ENCODE assay signal across 20 cellular contexts in genomic region chr7:129786179-129786514, GRCh38.
DNase-seq lines count a peak whose midpoint lies in the region; ATAC-seq, FAIRE-seq and TF ChIP-seq lines count a peak whose summit lies in the region.
"Had no signal": no experiment of that assay in that cellular context is flagged by ENCODE, and none has a peak within 500 bp of the region (broad histone marks: within the 10 kb centered on the region; RNA-seq: fewer than 3 reads in every experiment).

No MANE protein-coding gene starts in this region.

- FAIRE-seq in H1 (lab: Jason Lieb, UNC), result no peak

- no peak overlapping the region for H2BK120ac ChIP-seq in H1 (replicated peaks; ENCODE audit: low read depth, low read length)

- no peaks in the 10 kb centered on the region for H3K9me3 ChIP-seq in OCI-LY3 (ENCODE audit: insufficient read depth, low read length)
- H3K9me3 ChIP-seq in H1 (ENCODE audit: insufficient read depth in 2 of 2, low read depth in 1 of 2, low read length in 1 of 2), result no peaks in the 10 kb centered on the region
- no peaks in the 10 kb centered on the region for H3K9me3 ChIP-seq in smooth muscle cell (replicated peaks; ENCODE audit: low read depth)
- no peaks in the 10 kb centered on the region for H3K9me3 ChIP-seq in adrenal gland (replicated peaks in 1 of 3)
- H3K9me3 ChIP-seq: HAP-1, testis had no signal

- H3K23ac ChIP-seq in H1 (ENCODE audit: insufficient read length), result no peak overlapping the region

- peaks cover 77% of the 10 kb centered on the region for H3K27me3 Mint-ChIP-seq in activated T-cell treated with anti-CD3 and anti-CD28 coated beads, Interleukin-2, amount 50 U/mL, for 72 hours (ENCODE audit: low read depth)

- H3K4me1 ChIP-seq in OCI-LY3 (ENCODE audit: low read length), result no peaks in the 10 kb centered on the region
- H3K4me1 ChIP-seq in H1 (replicated peaks in 1 of 4; ENCODE audit: control insufficient read depth in 3 of 4, insufficient read depth in 4 of 4, low read length in 3 of 4), result peaks cover 6 to 40% (median 24%) of the 10 kb centered on the region in 4 experiments
- peaks cover 16% of the 10 kb centered on the region for H3K4me1 ChIP-seq in smooth muscle cell (ENCODE audit: low read depth)
- H3K4me1 ChIP-seq in adrenal gland (replicated peaks in 1 of 2), result peaks cover 0 to 40% of the 10 kb centered on the region in 2 donors

- H3K4me3 ChIP-seq in OCI-LY3 (ENCODE audit: low read length) (peak overlapping the region; percentile 69; the same call in 1 of the 2 replicates), H1 (ENCODE audit: extremely low read depth in 1 of 4, insufficient read depth in 2 of 4, low read depth in 3 of 4, low read length in 4 of 4) (peak overlapping the region in 1 of 4 experiments; percentile 48; a peak in 3 of 8 replicates), smooth muscle cell (no peak overlapping the region), adrenal gland (no peak overlapping the region)
- H3K4me3 ChIP-seq: HAP-1, testis had no signal

- H3K56ac ChIP-seq in H1 (replicated peaks; ENCODE audit: insufficient read length, low read depth, low read length), result no peak overlapping the region

- no peak overlapping the region for H3K27ac Mint-ChIP-seq in activated T-cell treated with anti-CD3 and anti-CD28 coated beads, Interleukin-2, amount 50 U/mL, for 72 hours

- H3K4me1 Mint-ChIP-seq in activated T-cell treated with anti-CD3 and anti-CD28 coated beads, Interleukin-2, amount 50 U/mL, for 72 hours (ENCODE audit: low read depth), result peaks cover 43% of the 10 kb centered on the region

- H3K36me3 ChIP-seq in OCI-LY3 (replicated peaks; ENCODE audit: low read depth, low read length) (no peaks in the 10 kb centered on the region), H1 (ENCODE audit: control insufficient read depth in 2 of 4, insufficient read depth in 4 of 4, low read length in 3 of 4) (peaks cover 0 to 3% (median 0%) of the 10 kb centered on the region in 4 experiments; a peak in 1 of 8 replicates), smooth muscle cell (ENCODE audit: low read depth) (no peaks in the 10 kb centered on the region), adrenal gland (replicated peaks in 1 of 2) (no peaks in the 10 kb centered on the region)
- H3K36me3 ChIP-seq: cardiac muscle cell, HAP-1 had no signal

- no peak overlapping the region for H2BK12ac ChIP-seq in H1 (ENCODE audit: low read depth, low read length)

- no peak overlapping the region for H3K9ac ChIP-seq in OCI-LY3 (ENCODE audit: low read length)
- H3K9ac ChIP-seq in H1 (replicated peaks in 1 of 4; ENCODE audit: extremely low read depth in 1 of 4, low read depth in 3 of 4, low read length in 3 of 4), result no peak overlapping the region
- H3K9ac ChIP-seq in smooth muscle cell (ENCODE audit: low read depth), result no peak overlapping the region
- H3K9ac ChIP-seq: KMS-11 had no signal

- peak overlapping the region; percentile 62 to 80 for H3K4me3 Mint-ChIP-seq in activated T-cell treated with anti-CD3 and anti-CD28 coated beads, Interleukin-2, amount 50 U/mL, for 72 hours

- H3K27ac ChIP-seq in OCI-LY3 (ENCODE audit: low read length) (no peak overlapping the region), H1 (ENCODE audit: low read depth, low read length) (no peak overlapping the region), smooth muscle cell (ENCODE audit: low read depth) (no peak overlapping the region), adrenal gland (no peak overlapping the region)
- H3K27ac ChIP-seq: cardiac muscle cell, KMS-11, testis had no signal

- CTCF ChIA-PET in H1 (lab: Charles Lee; ENCODE audit: partially characterized antibody), result interaction anchor here (0.7 to 1.7 kb wide), 5 partner anchors 10 to 50 kb away, joined by 3 to 8 read pairs (median 4); no protein-coding TSS in a partner anchor

- no peak for ATAC-seq in activated T-cell treated with anti-CD3 and anti-CD28 coated beads, Interleukin-2, amount 50 U/mL, for 72 hours (replicated peaks in 1 of 2)
- no peak for ATAC-seq in GM18861 (IDR thresholded peaks at IDR 0.05; ENCODE audit: unreplicated experiment)

- H3K18ac ChIP-seq in H1 (ENCODE audit: extremely low read depth, low read length), result no peak overlapping the region

- H2BK5ac ChIP-seq in H1 (ENCODE audit: low read depth, low read length), result no peak overlapping the region

- H2BK15ac ChIP-seq in H1 (ENCODE audit: low read length), result no peak overlapping the region

- H2AFZ ChIP-seq in OCI-LY3 (ENCODE audit: low read depth, low read length), result no peak overlapping the region
- no peak overlapping the region for H2AFZ ChIP-seq in H1 (ENCODE audit: low read length)
- no peak overlapping the region for H2AFZ ChIP-seq in smooth muscle cell (ENCODE audit: low read depth)

- POLR2A ChIA-PET in H1 (lab: Charles Lee; ENCODE audit: partially characterized antibody), result interaction anchor here (1.3 to 4.7 kb wide), 7 partner anchors 8 to 175 kb away, joined by 3 to 20 read pairs (median 4); partner anchors contain the start of gene NRF1

- H3K14ac ChIP-seq in H1 (ENCODE audit: insufficient read length), result no peak overlapping the region

- TF ChIP-seq RAD21 in H1 (IDR thresholded peaks at IDR 0.05 in 1 of 2, conservative IDR thresholded peaks at IDR 0.05 in 1 of 2; ENCODE audit: low read depth in 2 of 2, low read length in 2 of 2), result no peak

- H3K79me2 ChIP-seq in OCI-LY3 (ENCODE audit: low read length) (no peaks in the 10 kb centered on the region), H1 (ENCODE audit: control insufficient read depth in 1 of 2, insufficient read depth in 2 of 2, low read length in 2 of 2) (no peaks in the 10 kb centered on the region), smooth muscle cell (ENCODE audit: low read depth) (no peaks in the 10 kb centered on the region)

- H3K23me2 ChIP-seq in H1 (ENCODE audit: low read depth, low read length), result peaks cover 11% of the 10 kb centered on the region; the same call in 1 of the 2 replicates

- H2AK5ac ChIP-seq in H1 (ENCODE audit: low read depth, low read length), result no peak overlapping the region

- 10% methylated on average over 5 of the region's 8 CpGs; no CpG with 5 or more reads in 1 of the 2 experiments for WGBS in H1 (ENCODE audit: extremely low coverage in 1 of 2, insufficient coverage in 1 of 2, insufficient read length in 1 of 2, insufficient replicate concordance in 2 of 2, low coverage in 1 of 2, low lambda C conversion rate in 2 of 2, missing lambda C conversion rate in 1 of 2), 2 experiments
- 15% methylated on average over 8 of the region's 8 CpGs for WGBS in smooth muscle cell (ENCODE audit: low lambda C conversion rate)
- 45 to 56% (median 51%) methylated on average over 3 to 8 of the region's 8 CpGs for WGBS in adrenal gland, 4 donors

- no peak for TF ChIP-seq EP300 in H1 (IDR thresholded peaks at IDR 0.05; ENCODE audit: borderline replicate concordance in 1 of 2, low read depth in 2 of 2, low read length in 2 of 2)

- DNase-seq in activated T-cell treated with anti-CD3 and anti-CD28 coated beads, Interleukin-2, amount 50 U/mL, for 72 hours, result no peak
- no peak for DNase-seq in activated T-cell treated with anti-CD3 and anti-CD28 coated beads, Interleukin-2, amount 50 U/mL, for 1 hour
- DNase-seq in H1 (ENCODE audit: low read depth in 1 of 2, low spot score in 2 of 2) (no peak), smooth muscle cell (lab: John Stamatoyannopoulos, UW; ENCODE audit: unreplicated experiment) (no peak), adrenal gland (no peak), CD1c-positive myeloid dendritic cell (ENCODE audit: extremely low spot score) (no peak)
- DNase-seq: 8988T; activated CD8-positive, alpha-beta memory T cell treated with anti-CD3 and anti-CD28 coated beads, Interleukin-2, amount 50 U/mL, for 48 hours; activated effector memory CD4-positive, alpha-beta T cell treated with anti-CD3 and anti-CD28 coated beads, Interleukin-2, amount 50 U/mL, for 16 hours; head of caudate nucleus; midbrain; NCI-H1694 treated with DMSO at 0.1 percent for 48 hours; NCI-H526 treated with DMSO at 0.1 percent for 48 hours; T-helper 9 cell; testis had no signal

- TF ChIP-seq POLR2A in H1 (IDR thresholded peaks at IDR 0.05; ENCODE audit: control extremely low read depth in 1 of 2, low read depth in 2 of 2, low read length in 2 of 2) (no peak), adrenal gland (IDR thresholded peaks at IDR 0.05) (no peak)

- H4K20me1 ChIP-seq in OCI-LY3 (ENCODE audit: insufficient read depth, low read length), result no peaks in the 10 kb centered on the region
- peaks cover 14 to 24% of the 10 kb centered on the region in 2 experiments for H4K20me1 ChIP-seq in H1 (replicated peaks in 1 of 2; ENCODE audit: control insufficient read depth in 1 of 2, insufficient read depth in 2 of 2, low read length in 2 of 2)
- no peaks in the 10 kb centered on the region for H4K20me1 ChIP-seq in smooth muscle cell (ENCODE audit: low read depth)

- peaks cover 0 to 3% of the 10 kb centered on the region in 2 donors for H3K36me3 Mint-ChIP-seq in activated T-cell treated with anti-CD3 and anti-CD28 coated beads, Interleukin-2, amount 50 U/mL, for 72 hours (ENCODE audit: insufficient read depth in 2 of 2)

- H4K8ac ChIP-seq in H1 (ENCODE audit: extremely low read depth, insufficient read depth, low read length), result no peak overlapping the region

- no peaks in the 10 kb centered on the region for H3F3A ChIP-seq in smooth muscle cell (ENCODE audit: low read depth)

- no peaks in the 10 kb centered on the region for H3K9me3 Mint-ChIP-seq in activated T-cell treated with anti-CD3 and anti-CD28 coated beads, Interleukin-2, amount 50 U/mL, for 72 hours

- no peak overlapping the region for H2BK20ac ChIP-seq in H1 (ENCODE audit: low read length)

- no peak overlapping the region for H3K4ac ChIP-seq in H1 (replicated peaks; ENCODE audit: insufficient read length, low read depth, low read length)

- TF ChIP-seq CTCF in OCI-LY3 (IDR thresholded peaks at IDR 0.05; ENCODE audit: low read depth, low read length) (no peak), H1 (IDR thresholded peaks at IDR 0.05; ENCODE audit: control extremely low read depth in 1 of 3, insufficient read depth in 1 of 3, low read depth in 1 of 3, low read length in 3 of 3) (no peak), smooth muscle cell (IDR thresholded peaks at IDR 0.05; ENCODE audit: borderline replicate concordance, insufficient read depth, poor library complexity, severe bottlenecking) (no peak), adrenal gland (IDR thresholded peaks at IDR 0.05) (no peak)

- no peak overlapping the region for H4K5ac ChIP-seq in H1 (ENCODE audit: insufficient read length, low read depth, low read length)

- no peak overlapping the region for H4K91ac ChIP-seq in H1 (replicated peaks; ENCODE audit: insufficient read length, low read length)

- no peaks in the 10 kb centered on the region for H3K79me1 ChIP-seq in H1 (ENCODE audit: low read depth, low read length)

- H3K4me2 ChIP-seq in OCI-LY3 (ENCODE audit: low read length) (peak overlapping the region; percentile 65; the same call in 1 of the 2 replicates), H1 (ENCODE audit: insufficient read depth in 1 of 2, low read depth in 2 of 2, low read length in 2 of 2) (peak overlapping the region; percentile 66 to 69; a peak in 3 of 4 replicates), smooth muscle cell (peak overlapping the region; percentile 65)
- H3K4me2 ChIP-seq: KMS-11 had no signal

- intact Hi-C loops in adrenal gland (cut with DNase I), result no loop called here

- H3K27me3 ChIP-seq in OCI-LY3 (ENCODE audit: low read depth, low read length), result no peaks in the 10 kb centered on the region
- H3K27me3 ChIP-seq in H1 (replicated peaks in 1 of 4; ENCODE audit: control insufficient read depth in 3 of 4, extremely low read depth in 1 of 4, insufficient read depth in 3 of 4, low read length in 3 of 4), result peaks cover 55 to 100% (median 93%) of the 10 kb centered on the region in 4 experiments
- H3K27me3 ChIP-seq in smooth muscle cell (ENCODE audit: low read depth), result peaks cover 89% of the 10 kb centered on the region
- peaks cover 51% of the 10 kb centered on the region for H3K27me3 ChIP-seq in adrenal gland
